ENCODE assay signal across 1 cellular context in genomic region chr2:208556954-208557601, GRCh38.
TF ChIP-seq lines count a peak whose summit lies in the region.

No MANE protein-coding gene starts in this region.

TF ChIP-seq in K562, 482 proteins besides CTCF, POLR2A, EP300 and RAD21 (continues in another document):
- TF ChIP-seq E2F1 (CRISPR knock-in tag; IDR thresholded peaks at IDR 0.05) (no peak), NR4A1 (CRISPR knock-in tag; IDR thresholded peaks at IDR 0.05) (no peak), NR4A1 (tag; IDR thresholded peaks at IDR 0.05) (no peak), STAT6 (CRISPR knock-in tag; IDR thresholded peaks at IDR 0.05) (no peak), CCAR2 (IDR thresholded peaks at IDR 0.05; ENCODE audit: low read depth, low read length) (no peak), IFI16 (CRISPR knock-in tag; IDR thresholded peaks at IDR 0.05) (no peak), STAT5B (CRISPR knock-in tag; IDR thresholded peaks at IDR 0.05) (no peak), KLF16 (IDR thresholded peaks at IDR 0.05) (peak; percentile 69), SMAD4 (CRISPR knock-in tag; conservative IDR thresholded peaks at IDR 0.05) (no peak), GATA2 (CRISPR knock-in tag; IDR thresholded peaks at IDR 0.05) (0 out of 2 replicates have a peak, but pooled peaks have one; percentile 7), ZFX (CRISPR knock-in tag; IDR thresholded peaks at IDR 0.05) (no peak), HDAC1 (IDR thresholded peaks at IDR 0.05) (peak in 1 of 2 experiments; percentile 27; a peak in 1 of 4 replicates), CEBPG (CRISPR knock-in tag; IDR thresholded peaks at IDR 0.05) (no peak), CEBPG (tag; conservative IDR thresholded peaks at IDR 0.05 in 1 of 2, IDR thresholded peaks at IDR 0.05 in 1 of 2) (no peak), ATF7 (IDR thresholded peaks at IDR 0.05) (0 out of 2 replicates have a peak, but pooled peaks have one; percentile 17), TRIM25 (IDR thresholded peaks at IDR 0.05; ENCODE audit: borderline replicate concordance) (no peak), E4F1 (CRISPR knock-in tag; IDR thresholded peaks at IDR 0.05; ENCODE audit: borderline replicate concordance) (no peak), TAF9B (IDR thresholded peaks at IDR 0.05; ENCODE audit: partially characterized antibody) (no peak), HNRNPK (IDR thresholded peaks at IDR 0.05; ENCODE audit: low read depth, low read length, poor library complexity, severe bottlenecking) (no peak), FOXK2 (conservative IDR thresholded peaks at IDR 0.05 in 1 of 2, IDR thresholded peaks at IDR 0.05 in 1 of 2; ENCODE audit: low read depth in 2 of 2) (no peak), TEAD1 (CRISPR knock-in tag; IDR thresholded peaks at IDR 0.05) (0 out of 4 replicates have a peak, but pooled peaks of 1 of the 2 experiments have one; percentile 34), HINFP (tag; conservative IDR thresholded peaks at IDR 0.05; ENCODE audit: low read depth) (no peak), ZNF407 (IDR thresholded peaks at IDR 0.05; ENCODE audit: low read depth) (no peak), MECOM (CRISPR knock-in tag; IDR thresholded peaks at IDR 0.05) (no peak), LARP7 (IDR thresholded peaks at IDR 0.05) (no peak), ETV1 (tag; conservative IDR thresholded peaks at IDR 0.05; ENCODE audit: low read depth) (no peak), KLF13 (tag; IDR thresholded peaks at IDR 0.05; ENCODE audit: borderline replicate concordance, low read depth) (no peak), BRF2 (IDR thresholded peaks at IDR 0.05; ENCODE audit: borderline replicate concordance, insufficient read depth, insufficient read length) (no peak), SREBF2 (CRISPR knock-in tag; IDR thresholded peaks at IDR 0.05) (no peak), SFPQ (IDR thresholded peaks at IDR 0.05; ENCODE audit: low read depth, low read length) (no peak), NR2C2 (CRISPR knock-in tag; IDR thresholded peaks at IDR 0.05) (no peak), NR2C2 (tag; IDR thresholded peaks at IDR 0.05) (no peak), CCNT2 (IDR thresholded peaks at IDR 0.05; ENCODE audit: borderline replicate concordance, extremely low read depth, insufficient read length, low read depth, low read length) (peak; percentile 43), RBM15 (IDR thresholded peaks at IDR 0.05; ENCODE audit: insufficient read depth, low read length) (no peak), ZNF165 (CRISPR knock-in tag; IDR thresholded peaks at IDR 0.05; ENCODE audit: borderline replicate concordance) (no peak), U2AF1 (optimal IDR thresholded peaks at IDR 0.05; ENCODE audit: low read depth, low read length) (no peak), CAMTA2 (CRISPR knock-in tag; conservative IDR thresholded peaks at IDR 0.05) (no peak), GATAD2A (IDR thresholded peaks at IDR 0.05) (0 out of 2 replicates have a peak, but pooled peaks have one; percentile 40), RNF2 (IDR thresholded peaks at IDR 0.05) (no peak), ZNF212 (CRISPR knock-in tag; IDR thresholded peaks at IDR 0.05) (no peak), ESRRB (CRISPR knock-in tag; IDR thresholded peaks at IDR 0.05; ENCODE audit: borderline replicate concordance) (no peak), CBFA2T2 (conservative IDR thresholded peaks at IDR 0.05) (peak; percentile 74), NFIX (CRISPR knock-in tag; IDR thresholded peaks at IDR 0.05; ENCODE audit: low read depth) (no peak), NFRKB (IDR thresholded peaks at IDR 0.05; ENCODE audit: low read depth) (no peak)
